ENCODE assay signal across 19 cellular contexts in the genomic region with DNA sequence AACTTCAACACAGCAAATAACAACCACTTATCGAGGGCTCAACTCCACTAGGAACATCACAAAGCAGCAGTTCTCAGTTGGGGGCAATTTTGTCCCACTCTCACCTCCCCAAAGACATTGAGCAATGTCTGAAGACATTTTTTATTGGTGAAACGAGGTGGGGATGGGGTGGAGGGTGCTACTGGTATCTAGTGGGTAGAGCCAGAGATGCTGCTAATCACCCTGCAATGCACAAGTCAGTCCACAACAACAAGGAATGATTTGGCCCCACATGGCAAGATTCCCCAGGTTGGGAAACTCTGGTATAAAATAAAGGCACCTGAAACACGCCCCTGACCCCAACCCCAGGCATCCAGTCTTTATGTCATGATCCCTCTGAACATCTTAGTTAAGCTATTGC. TPM values are rescaled to one million over a fixed set of nuclear protein-coding genes. Genes with fewer than 3 reads are reported as not detected.
DNase-seq lines count a peak whose midpoint lies in the region; ATAC-seq and TF ChIP-seq lines count a peak whose summit lies in the region.
"Had no signal": no experiment of that assay in that cellular context is flagged by ENCODE, and none has a peak within 500 bp of the region (broad histone marks: within the 10 kb centered on the region; RNA-seq: fewer than 3 reads in every experiment).

No MANE protein-coding gene starts in this region.

- intact Hi-C loops in upper lobe of right lung (cut with DNase I) = no loop called here
- intact Hi-C loops in activated T-helper 1 cell treated with anti-CD3 and anti-CD28 coated beads, Interleukin-12 subunit alpha, Interleukin-12 subunit beta, Interleukin-2, Interleukin-4 antibody, amounts not matched to agents 30 ng/mL and 10 ng/mL and 1 ng/mL, durations not matched to agents 14 hours and 24 hours and 36 hours (cut with micrococcal nuclease) = no loop called here

- peaks cover under 1% of the 10 kb centered on the region for H3K27me3 Mint-ChIP-seq in glutamatergic neuron (ENCODE audit: unreplicated experiment)
- H3K27me3 Mint-ChIP-seq in activated T-helper 1 cell treated with anti-CD3 and anti-CD28 coated beads, Interleukin-12 subunit alpha, Interleukin-12 subunit beta, Interleukin-2, Interleukin-4 antibody, amounts not matched to agents 30 ng/mL and 10 ng/mL and 1 ng/mL, durations not matched to agents 14 hours and 24 hours and 36 hours (ENCODE audit: insufficient read depth) = peaks cover 9% of the 10 kb centered on the region

- no peak overlapping the region for H3K9ac ChIP-seq in BLaER1 treated with 17β-estradiol and CSF1 and Interleukin-3, amounts not matched to agents 10 nM and 100 nM
- H3K9ac ChIP-seq: GM23248 had no signal

- no peak overlapping the region for H3K4me3 Mint-ChIP-seq in glutamatergic neuron (ENCODE audit: unreplicated experiment)
- H3K4me3 Mint-ChIP-seq in activated T-helper 1 cell treated with anti-CD3 and anti-CD28 coated beads, Interleukin-12 subunit alpha, Interleukin-12 subunit beta, Interleukin-2, Interleukin-4 antibody, amounts not matched to agents 30 ng/mL and 10 ng/mL and 1 ng/mL, durations not matched to agents 14 hours and 24 hours and 36 hours = no peak overlapping the region
- H3K4me3 Mint-ChIP-seq: B cell; CD4-positive, alpha-beta T cell had no signal

- no peak overlapping the region for H3K27ac ChIP-seq in BLaER1 treated with 17β-estradiol and CSF1 and Interleukin-3, amounts not matched to agents 10 nM and 100 nM
- H3K27ac ChIP-seq in upper lobe of right lung = no peak overlapping the region
- H3K27ac ChIP-seq: C4-2B, GM23248 had no signal

- H3K36me3 Mint-ChIP-seq in glutamatergic neuron (ENCODE audit: unreplicated experiment) = peaks cover 12% of the 10 kb centered on the region
- H3K36me3 Mint-ChIP-seq in activated T-helper 1 cell treated with anti-CD3 and anti-CD28 coated beads, Interleukin-12 subunit alpha, Interleukin-12 subunit beta, Interleukin-2, Interleukin-4 antibody, amounts not matched to agents 30 ng/mL and 10 ng/mL and 1 ng/mL, durations not matched to agents 14 hours and 24 hours and 36 hours (ENCODE audit: low read depth) = no peaks in the 10 kb centered on the region

- H3K27ac Mint-ChIP-seq in glutamatergic neuron (ENCODE audit: unreplicated experiment) = no peak overlapping the region
- H3K27ac Mint-ChIP-seq in activated T-helper 1 cell treated with anti-CD3 and anti-CD28 coated beads, Interleukin-12 subunit alpha, Interleukin-12 subunit beta, Interleukin-2, Interleukin-4 antibody, amounts not matched to agents 30 ng/mL and 10 ng/mL and 1 ng/mL, durations not matched to agents 14 hours and 24 hours and 36 hours = no peak overlapping the region
- H3K27ac Mint-ChIP-seq: B cell; CD4-positive, alpha-beta T cell had no signal

- peaks cover 2% of the 10 kb centered on the region for H3K4me1 Mint-ChIP-seq in glutamatergic neuron (ENCODE audit: low read depth, unreplicated experiment)
- peaks cover 5% of the 10 kb centered on the region for H3K4me1 Mint-ChIP-seq in activated T-helper 1 cell treated with anti-CD3 and anti-CD28 coated beads, Interleukin-12 subunit alpha, Interleukin-12 subunit beta, Interleukin-2, Interleukin-4 antibody, amounts not matched to agents 30 ng/mL and 10 ng/mL and 1 ng/mL, durations not matched to agents 14 hours and 24 hours and 36 hours (ENCODE audit: low read depth)

- H3K4me1 ChIP-seq in BLaER1 treated with 17β-estradiol and CSF1 and Interleukin-3, amounts not matched to agents 10 nM and 100 nM = peaks cover 4 to 60% (median 40%) of the 10 kb centered on the region in 10 experiments
- no peaks in the 10 kb centered on the region for H3K4me1 ChIP-seq in upper lobe of right lung
- H3K4me1 ChIP-seq: HAP-1 had no signal

- ATAC-seq in upper lobe of right lung = no peak

- H3K4me2 ChIP-seq in BLaER1 treated with 17β-estradiol and CSF1 and Interleukin-3, amounts not matched to agents 10 nM and 100 nM = peak overlapping the region in 9 of 11 experiments; percentile 36 to 93 (median 76); a peak in 14 of 22 replicates

- peaks cover 18 to 29% (median 19%) of the 10 kb centered on the region in 11 experiments for H3K9me3 ChIP-seq in BLaER1 treated with 17β-estradiol and CSF1 and Interleukin-3, amounts not matched to agents 10 nM and 100 nM (replicated peaks in 1 of 11)
- H3K9me3 ChIP-seq in upper lobe of right lung = no peaks in the 10 kb centered on the region
- H3K9me3 ChIP-seq: HAP-1 had no signal

- H3K4me3 ChIP-seq in BLaER1 treated with 17β-estradiol and CSF1 and Interleukin-3, amounts not matched to agents 10 nM and 100 nM = no peak overlapping the region
- no peak overlapping the region for H3K4me3 ChIP-seq in upper lobe of right lung
- H3K4me3 ChIP-seq: GM23248, HAP-1 had no signal

- H4K20me1 ChIP-seq in BLaER1 treated with 17β-estradiol and CSF1 and Interleukin-3, amounts not matched to agents 10 nM and 100 nM = peaks cover 0 to 25% (median 0%) of the 10 kb centered on the region in 11 experiments; a peak in 4 of 22 replicates

- peaks cover 0 to 55% (median 0%) of the 10 kb centered on the region in 11 experiments; a peak in 9 of 22 replicates for H3K27me3 ChIP-seq in BLaER1 treated with 17β-estradiol and CSF1 and Interleukin-3, amounts not matched to agents 10 nM and 100 nM
- peaks cover 33% of the 10 kb centered on the region for H3K27me3 ChIP-seq in upper lobe of right lung

- H3K9me3 Mint-ChIP-seq in glutamatergic neuron (ENCODE audit: unreplicated experiment) = peaks cover 8% of the 10 kb centered on the region
- no peaks in the 10 kb centered on the region for H3K9me3 Mint-ChIP-seq in activated T-helper 1 cell treated with anti-CD3 and anti-CD28 coated beads, Interleukin-12 subunit alpha, Interleukin-12 subunit beta, Interleukin-2, Interleukin-4 antibody, amounts not matched to agents 30 ng/mL and 10 ng/mL and 1 ng/mL, durations not matched to agents 14 hours and 24 hours and 36 hours
- H3K9me3 Mint-ChIP-seq: CD4-positive, alpha-beta T cell had no signal

- DNase-seq in NCI-H226 (peak; percentile 85), glutamatergic neuron (peak; percentile 1), upper lobe of right lung (peak; percentile 2), COR-L47 (lab: John Stamatoyannopoulos, UW) (no peak), NCI-H2081 (lab: John Stamatoyannopoulos, UW) (no peak)
- no peak for DNase-seq in activated T-helper 1 cell treated with anti-CD3 and anti-CD28 coated beads, Interleukin-12 subunit alpha, Interleukin-12 subunit beta, Interleukin-2, Interleukin-4 antibody, amounts not matched to agents 30 ng/mL and 10 ng/mL and 1 ng/mL, durations not matched to agents 14 hours and 24 hours and 36 hours (ENCODE audit: low spot score)
- DNase-seq: CD4-positive, alpha-beta T cell; DMS153; DMS79; GDM1; GM23248 had no signal

- TF ChIP-seq CTCF in glutamatergic neuron (IDR thresholded peaks at IDR 0.05; ENCODE audit: partially characterized antibody, unreplicated experiment) (no peak), upper lobe of right lung (IDR thresholded peaks at IDR 0.05) (no peak)

- H3K36me3 ChIP-seq in BLaER1 treated with 17β-estradiol and CSF1 and Interleukin-3, amounts not matched to agents 10 nM and 100 nM = peaks cover 0 to 6% (median 0%) of the 10 kb centered on the region in 11 experiments; a peak in 4 of 22 replicates
- no peaks in the 10 kb centered on the region for H3K36me3 ChIP-seq in upper lobe of right lung
- H3K36me3 ChIP-seq: HAP-1 had no signal

RNA-seq across cellular contexts. Expression of a gene that starts 33.3 kb away (rescaled TPM):
- total RNA-seq in glutamatergic neuron (ENCODE audit: unreplicated experiment) (not detected), upper lobe of right lung (not detected)
- not detected in 2 replicates for total RNA-seq in activated T-helper 1 cell treated with anti-CD3 and anti-CD28 coated beads, Interleukin-12 subunit alpha, Interleukin-12 subunit beta, Interleukin-2, Interleukin-4 antibody, amounts not matched to agents 30 ng/mL and 10 ng/mL and 1 ng/mL, durations not matched to agents 14 hours and 24 hours and 36 hours
- total RNA-seq: A172; B cell; CD4-positive, alpha-beta T cell; Daoy; GM23248; H4; HT-29 had no signal

RNA-seq across cellular contexts. Expression of a gene that starts 50.0 kb away (rescaled TPM):
- 0.39 TPM for total RNA-seq in glutamatergic neuron (ENCODE audit: unreplicated experiment)
- total RNA-seq in upper lobe of right lung = 4.6 TPM
- total RNA-seq in activated T-helper 1 cell treated with anti-CD3 and anti-CD28 coated beads, Interleukin-12 subunit alpha, Interleukin-12 subunit beta, Interleukin-2, Interleukin-4 antibody, amounts not matched to agents 30 ng/mL and 10 ng/mL and 1 ng/mL, durations not matched to agents 14 hours and 24 hours and 36 hours = not detected in 2 replicates
- total RNA-seq: B cell; CD4-positive, alpha-beta T cell had no signal

RNA-seq across cellular contexts. Expression of a gene that starts 53.5 kb away (rescaled TPM):
- 17.3 TPM for total RNA-seq in glutamatergic neuron (ENCODE audit: unreplicated experiment)
- total RNA-seq in upper lobe of right lung = 7.3 TPM
- total RNA-seq in activated T-helper 1 cell treated with anti-CD3 and anti-CD28 coated beads, Interleukin-12 subunit alpha, Interleukin-12 subunit beta, Interleukin-2, Interleukin-4 antibody, amounts not matched to agents 30 ng/mL and 10 ng/mL and 1 ng/mL, durations not matched to agents 14 hours and 24 hours and 36 hours = 4.9 and 6.4 TPM in 2 replicates

Comparison
In these comparisons a context has a peak if more than half of its experiments do, and no peak if none do; other contexts are left out.
1. DNase-seq: peak in NCI-H226 (single experiment), glutamatergic neuron (single experiment) and upper lobe of right lung (single experiment); none in COR-L47 (single experiment), NCI-H2081 (0 of 2) and activated T-helper 1 cell treated with anti-CD3 and anti-CD28 coated beads, Interleukin-12 subunit alpha, Interleukin-12 subunit beta, Interleukin-2, Interleukin-4 antibody, amounts not matched to agents 30 ng/mL and 10 ng/mL and 1 ng/mL, durations not matched to agents 14 hours and 24 hours and 36 hours (single experiment).